8 cellular contexts compared by ENCODE assay signal in genomic region chr1:219202567-219202966, GRCh38.
"Had no signal": no experiment of that assay in that cellular context is flagged by ENCODE, and none has a peak within 500 bp of the region (broad histone marks: within the 10 kb centered on the region; RNA-seq: fewer than 3 reads in every experiment).

No MANE protein-coding gene starts in this region.

- H3K4me3 ChIP-seq: K562 had no signal

- H3K27ac ChIP-seq: HL-60, KMS-11 had no signal

- H3K9ac ChIP-seq: KMS-11 had no signal

- DNase-seq: IMR-90, KBM-7, KG1 had no signal

- FAIRE-seq: HTR-8/SVneo, K562 had no signal

- H3K4me2 ChIP-seq: KMS-11 had no signal

- H3K9me3 Mint-ChIP-seq: IgD-negative memory B cell had no signal

- H3K27me3 Mint-ChIP-seq: IgD-negative memory B cell had no signal

- ATAC-seq: K562 had no signal

- H3K4me3 Mint-ChIP-seq: IgD-negative memory B cell had no signal
